13 cellular contexts compared by ENCODE assay signal in genomic region chr19:8065489-8066261, GRCh38. TPM values are rescaled to one million over a fixed set of nuclear protein-coding genes. Genes with fewer than 3 reads are reported as not detected.
DNase-seq lines count a peak whose midpoint lies in the region; ATAC-seq and TF ChIP-seq lines count a peak whose summit lies in the region.
"Had no signal": no experiment of that assay in that cellular context is flagged by ENCODE, and none has a peak within 500 bp of the region (broad histone marks: within the 10 kb centered on the region; RNA-seq: fewer than 3 reads in every experiment).

No MANE protein-coding gene starts in this region.

- no peaks in the 10 kb centered on the region for H3K4me1 Mint-ChIP-seq in activated naive CD8-positive, alpha-beta T cell treated with anti-CD3 and anti-CD28 coated beads for 36 hours
- peaks cover 8 to 10% of the 10 kb centered on the region in 2 donors for H3K4me1 Mint-ChIP-seq in natural killer cell
- H3K4me1 Mint-ChIP-seq in T-helper 2 cell treated with Interferon-gamma antibody and Interleukin-4, amounts not matched to agents 5 μg/mL and 100 μg/mL, for 36 hours (ENCODE audit: low read depth) = no peaks in the 10 kb centered on the region

- H3K36me3 Mint-ChIP-seq in activated naive CD8-positive, alpha-beta T cell treated with anti-CD3 and anti-CD28 coated beads for 36 hours = peaks cover 4% of the 10 kb centered on the region
- peaks cover 9% of the 10 kb centered on the region for H3K36me3 Mint-ChIP-seq in natural killer cell
- no peaks in the 10 kb centered on the region for H3K36me3 Mint-ChIP-seq in T-helper 2 cell treated with Interferon-gamma antibody and Interleukin-4, amounts not matched to agents 5 μg/mL and 100 μg/mL, for 36 hours (ENCODE audit: low read depth)

- no peak overlapping the region for H3K4me3 ChIP-seq in BLaER1
- no peak overlapping the region for H3K4me3 ChIP-seq in BLaER1 treated with 17β-estradiol and CSF1 and Interleukin-3, amounts not matched to agents 10 nM and 100 nM
- H3K4me3 ChIP-seq: SK-N-MC had no signal

- H3K4me3 Mint-ChIP-seq in activated naive CD8-positive, alpha-beta T cell treated with anti-CD3 and anti-CD28 coated beads for 36 hours = no peak overlapping the region
- peak overlapping the region; percentile 28 for H3K4me3 Mint-ChIP-seq in natural killer cell
- H3K4me3 Mint-ChIP-seq in T-helper 2 cell treated with Interferon-gamma antibody and Interleukin-4, amounts not matched to agents 5 μg/mL and 100 μg/mL, for 36 hours = no peak overlapping the region

- ATAC-seq in natural killer cell = peak in 1 of 3 donors; percentile 42

- H3K27ac ChIP-seq in BLaER1 = no peak overlapping the region
- peak overlapping the region in 5 of 11 experiments; percentile 4 to 25 (median 9); a peak in 5 of 22 replicates for H3K27ac ChIP-seq in BLaER1 treated with 17β-estradiol and CSF1 and Interleukin-3, amounts not matched to agents 10 nM and 100 nM
- H3K27ac ChIP-seq: SK-N-MC had no signal

- no peak overlapping the region for H3K27ac Mint-ChIP-seq in activated naive CD8-positive, alpha-beta T cell treated with anti-CD3 and anti-CD28 coated beads for 36 hours
- peak overlapping the region; percentile 21 to 57 for H3K27ac Mint-ChIP-seq in natural killer cell
- H3K27ac Mint-ChIP-seq in T-helper 2 cell treated with Interferon-gamma antibody and Interleukin-4, amounts not matched to agents 5 μg/mL and 100 μg/mL, for 36 hours = no peak overlapping the region

- H3K27me3 Mint-ChIP-seq in activated naive CD8-positive, alpha-beta T cell treated with anti-CD3 and anti-CD28 coated beads for 36 hours = no peaks in the 10 kb centered on the region
- H3K27me3 Mint-ChIP-seq in natural killer cell (ENCODE audit: low read depth in 2 of 2) = no peaks in the 10 kb centered on the region
- no peaks in the 10 kb centered on the region for H3K27me3 Mint-ChIP-seq in T-helper 2 cell treated with Interferon-gamma antibody and Interleukin-4, amounts not matched to agents 5 μg/mL and 100 μg/mL, for 36 hours (ENCODE audit: low read depth)

- intact Hi-C loops in natural killer cell (cut with micrococcal nuclease) = no loop called here

- no peaks in the 10 kb centered on the region for H4K20me1 ChIP-seq in BLaER1
- H4K20me1 ChIP-seq in BLaER1 treated with 17β-estradiol and CSF1 and Interleukin-3, amounts not matched to agents 10 nM and 100 nM = no peaks in the 10 kb centered on the region; a peak in 2 of 22 replicates

- no peaks in the 10 kb centered on the region for H3K27me3 ChIP-seq in BLaER1
- no peaks in the 10 kb centered on the region for H3K27me3 ChIP-seq in BLaER1 treated with 17β-estradiol and CSF1 and Interleukin-3, amounts not matched to agents 10 nM and 100 nM

- peak overlapping the region; percentile 24 for H3K4me2 ChIP-seq in BLaER1
- peak overlapping the region; percentile 14 to 76 (median 62); a peak in 19 of 22 replicates for H3K4me2 ChIP-seq in BLaER1 treated with 17β-estradiol and CSF1 and Interleukin-3, amounts not matched to agents 10 nM and 100 nM

- peaks cover 12% of the 10 kb centered on the region for H3K9me3 Mint-ChIP-seq in activated naive CD8-positive, alpha-beta T cell treated with anti-CD3 and anti-CD28 coated beads for 36 hours
- H3K9me3 Mint-ChIP-seq in natural killer cell = peaks cover 2 to 6% of the 10 kb centered on the region in 2 donors
- peaks cover 16% of the 10 kb centered on the region for H3K9me3 Mint-ChIP-seq in T-helper 2 cell treated with Interferon-gamma antibody and Interleukin-4, amounts not matched to agents 5 μg/mL and 100 μg/mL, for 36 hours

- peak; percentile 18 for DNase-seq in activated naive CD8-positive, alpha-beta T cell treated with anti-CD3 and anti-CD28 coated beads for 36 hours
- DNase-seq in natural killer cell = no peak
- no peak for DNase-seq in DMS 273 treated with DMSO at 0.1 percent for 48 hours (lab: John Stamatoyannopoulos, UW)
- DNase-seq in NCI-H446 treated with DMSO at 0.1 percent for 48 hours (lab: John Stamatoyannopoulos, UW) = no peak
- no peak for DNase-seq in T-helper 2 cell treated with Interferon-gamma antibody and Interleukin-4, amounts not matched to agents 5 μg/mL and 100 μg/mL, for 36 hours (ENCODE audit: low spot score)
- DNase-seq: DMS153, NCI-H1436 treated with DMSO at 0.1 percent for 48 hours, NCI-H2081 treated with DMSO at 0.1 percent for 48 hours, NCI-H2227 treated with DMSO at 0.1 percent for 48 hours, NCI-H69 had no signal

- TF ChIP-seq CTCF in natural killer cell (IDR thresholded peaks at IDR 0.05) = no peak

- H3K9me3 ChIP-seq in BLaER1 = peaks cover 11% of the 10 kb centered on the region
- H3K9me3 ChIP-seq in BLaER1 treated with 17β-estradiol and CSF1 and Interleukin-3, amounts not matched to agents 10 nM and 100 nM (replicated peaks in 1 of 11) = peaks cover 13 to 20% (median 17%) of the 10 kb centered on the region in 11 experiments

- peaks cover 10% of the 10 kb centered on the region for H3K4me1 ChIP-seq in BLaER1
- H3K4me1 ChIP-seq in BLaER1 treated with 17β-estradiol and CSF1 and Interleukin-3, amounts not matched to agents 10 nM and 100 nM = peaks cover 7 to 19% (median 12%) of the 10 kb centered on the region in 10 experiments; a peak in 17 of 20 replicates

- H3K9ac ChIP-seq in BLaER1 = no peak overlapping the region
- peak overlapping the region in 4 of 11 experiments; percentile 2 to 42 (median 13); a peak in 4 of 22 replicates for H3K9ac ChIP-seq in BLaER1 treated with 17β-estradiol and CSF1 and Interleukin-3, amounts not matched to agents 10 nM and 100 nM

- H3K36me3 ChIP-seq in BLaER1 = no peaks in the 10 kb centered on the region
- H3K36me3 ChIP-seq in BLaER1 treated with 17β-estradiol and CSF1 and Interleukin-3, amounts not matched to agents 10 nM and 100 nM = no peaks in the 10 kb centered on the region

RNA-seq across cellular contexts. Expression of gene CCL25, which starts 13.1 kb away (rescaled TPM):
- total RNA-seq in activated naive CD8-positive, alpha-beta T cell treated with anti-CD3 and anti-CD28 coated beads for 36 hours = 1 to 10 TPM in 1 of 2 experiments, under 1 TPM in 1; 0.30 to 1.2 TPM
- under 1 TPM in 1 of 3 donors, not detected in 2; 0.28 TPM for total RNA-seq in natural killer cell

Comparison
In these comparisons a context has a peak if more than half of its experiments do, and no peak if none do; other contexts are left out.
1. H3K27ac Mint-ChIP-seq: peak in natural killer cell (2 of 2); none in activated naive CD8-positive, alpha-beta T cell treated with anti-CD3 and anti-CD28 coated beads for 36 hours (single experiment) and T-helper 2 cell treated with Interferon-gamma antibody and Interleukin-4, amounts not matched to agents 5 μg/mL and 100 μg/mL, for 36 hours (single experiment).